ENCODE assay signal across 8 cellular contexts in the genomic region with DNA sequence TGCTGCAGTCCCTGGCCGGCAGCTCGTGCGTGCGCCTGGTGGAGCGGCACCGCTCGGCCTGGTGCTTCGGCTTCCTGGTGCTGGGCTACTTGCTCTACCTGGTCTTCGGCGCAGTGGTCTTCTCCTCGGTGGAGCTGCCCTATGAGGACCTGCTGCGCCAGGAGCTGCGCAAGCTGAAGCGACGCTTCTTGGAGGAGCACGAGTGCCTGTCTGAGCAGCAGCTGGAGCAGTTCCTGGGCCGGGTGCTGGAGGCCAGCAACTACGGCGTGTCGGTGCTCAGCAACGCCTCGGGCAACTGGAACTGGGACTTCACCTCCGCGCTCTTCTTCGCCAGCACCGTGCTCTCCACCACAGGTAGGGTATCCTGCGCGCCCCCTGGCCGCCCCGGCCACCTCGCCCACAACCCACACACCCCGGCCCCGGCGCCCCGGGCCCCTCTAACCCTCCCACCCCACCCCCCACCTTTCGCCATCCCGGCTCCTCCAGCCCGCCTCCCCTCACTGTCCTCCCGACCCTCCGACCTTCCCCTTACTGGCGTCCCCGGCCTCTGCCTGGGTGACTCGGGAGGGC. TPM values are rescaled to one million over a fixed set of nuclear protein-coding genes. Genes with fewer than 3 reads are reported as not detected.
A peak's percentile ranks its signal among the peaks of the same experiment; 100 is the strongest.
DNase-seq lines count a peak whose midpoint lies in the region; ATAC-seq, FAIRE-seq and TF ChIP-seq lines count a peak whose summit lies in the region.

No MANE protein-coding gene starts in this region.

- FAIRE-seq in GM12878 (lab: Jason Lieb, UNC), result no peak

- SMC1A ChIA-PET in GM12878 (lab: Charles Lee; ENCODE audit: uncharacterized antibody, unreplicated experiment), result interaction anchor here (0.8 to 2.1 kb wide), 9 partner anchors 10 to 166 kb away, joined by 3 to 18 read pairs (median 4); no protein-coding TSS in a partner anchor

- WGBS in GM12878 (ENCODE audit: insufficient coverage, insufficient replicate concordance, low lambda C conversion rate, missing lambda C conversion rate), result 1% methylated on average over 23 of the region's 43 CpGs
- WGBS in spleen, 5 donors, result 2 to 5% (median 3%) methylated on average over 32 to 43 of the region's 43 CpGs

- TF ChIP-seq RAD21 in GM12878 (IDR thresholded peaks at IDR 0.05; ENCODE audit: insufficient read depth, low read depth, low read length), result no peak

- peak overlapping the region; percentile 97 for H3K4me2 ChIP-seq in GM12878 (ENCODE audit: control insufficient read depth, insufficient read depth)

- in situ Hi-C loops in GM12878 (cut with MboI), result no loop called here

- peak overlapping the region; percentile 88 for H3K27ac ChIP-seq in C4-2B
- peak overlapping the region; percentile 73; the same call in 1 of the 2 replicates for H3K27ac ChIP-seq in HUES6 (ENCODE audit: low read depth, low read length)
- peak overlapping the region; percentile 76 for H3K27ac ChIP-seq in GM12878 (ENCODE audit: control insufficient read depth, insufficient read depth)
- peak overlapping the region in 2 of 8 donors; percentile 15 to 28 for H3K27ac ChIP-seq in spleen

- H3K27me3 ChIP-seq in HUES6 (ENCODE audit: control insufficient read depth, insufficient read depth, low read length) (peaks cover 49% of the 10 kb centered on the region), GM12878 (replicated peaks in 1 of 2; ENCODE audit: control insufficient read depth in 2 of 2, insufficient read depth in 2 of 2, low read length in 1 of 2) (no peaks in the 10 kb centered on the region), iPS-15b (ENCODE audit: control insufficient read depth, insufficient read depth, low read length) (peaks cover 12% of the 10 kb centered on the region), spleen (replicated peaks in 1 of 7) (peaks cover 0 to 70% (median 19%) of the 10 kb centered on the region in 7 donors)

- no peak for TF ChIP-seq EP300 in GM12878 (IDR thresholded peaks at IDR 0.05; ENCODE audit: borderline replicate concordance in 1 of 2, control insufficient read depth in 1 of 2, low read depth in 2 of 2, low read length in 2 of 2)

- H4K20me1 ChIP-seq in GM12878 (ENCODE audit: control insufficient read depth, insufficient read depth), result no peaks in the 10 kb centered on the region

- intact Hi-C loops in GM12878 (cut with micrococcal nuclease; ENCODE audit: unreplicated experiment), result loop anchor here (1.0 kb wide), 1 partner anchor 15 kb away; no protein-coding TSS in a partner anchor
- intact Hi-C loops in spleen (cut with DNase I; ENCODE audit: low total_unique reads), result no loop called here

- peak; percentile 19; the same call in 1 of the 2 replicates for TF ChIP-seq POLR2A in GM12878 (IDR thresholded peaks at IDR 0.05; ENCODE audit: low read depth, low read length)
- no peak for TF ChIP-seq POLR2A in spleen (IDR thresholded peaks at IDR 0.05)

- peaks cover 19% of the 10 kb centered on the region; the same call in 1 of the 2 replicates for H3K4me1 ChIP-seq in HUES6 (ENCODE audit: control insufficient read depth, insufficient read depth, low read length)
- H3K4me1 ChIP-seq in GM12878 (ENCODE audit: control insufficient read depth, insufficient read depth, low read length), result peaks cover 10% of the 10 kb centered on the region
- no peaks in the 10 kb centered on the region for H3K4me1 ChIP-seq in iPS-15b (ENCODE audit: control insufficient read depth, insufficient read depth, low read length)
- peaks cover 0 to 17% (median 8%) of the 10 kb centered on the region in 6 donors for H3K4me1 ChIP-seq in spleen

- TF ChIP-seq CTCF in C4-2B (conservative IDR thresholded peaks at IDR 0.05) (no peak), GM12878 (IDR thresholded peaks at IDR 0.05 in 2 of 3, conservative IDR thresholded peaks at IDR 0.05 in 1 of 3; ENCODE audit: control insufficient read depth in 2 of 3, extremely low read depth in 1 of 3, insufficient read depth in 1 of 3, low read depth in 3 of 3, low read length in 3 of 3) (no peak), spleen (IDR thresholded peaks at IDR 0.05 in 8 of 11, conservative IDR thresholded peaks at IDR 0.05 in 3 of 11) (no peak)

- DNase-seq in GM12878 (ENCODE audit: low read depth, low spot score) (no peak), spleen (no peak)
- DNase-seq in stimulated activated CD4-positive, alpha-beta T cell treated with anti-CD3 and anti-CD28 coated beads, Interleukin-1b, Interleukin-23, amount 100 ng/mL, for 48 hours, result no peak

- H3K9me3 ChIP-seq in HUES6 (ENCODE audit: control insufficient read depth, insufficient read depth, low read depth, low read length) (no peaks in the 10 kb centered on the region), GM12878 (replicated peaks; ENCODE audit: control insufficient read depth, insufficient read depth, low read length) (no peaks in the 10 kb centered on the region; the same call in 2 of the 3 replicates), iPS-15b (ENCODE audit: control insufficient read depth, insufficient read depth, low read length) (no peaks in the 10 kb centered on the region), spleen (no peaks in the 10 kb centered on the region)

- H3K9ac ChIP-seq in HUES6 (ENCODE audit: low read length), result peak overlapping the region; percentile 97
- H3K9ac ChIP-seq in GM12878 (ENCODE audit: control insufficient read depth, insufficient read depth, low read length), result peak overlapping the region; percentile 78
- no peak overlapping the region for H3K9ac ChIP-seq in iPS-15b (ENCODE audit: low read depth, low read length)

- no TSS peak for BruUV-seq in GM12878 (replicated peaks; lab: Mats Ljungman, UMichigan)

- H3K79me2 ChIP-seq in GM12878 (ENCODE audit: control insufficient read depth, insufficient read depth, low read length), result peaks cover 29% of the 10 kb centered on the region

- CTCF ChIA-PET in GM12878 (lab: Yijun Ruan, JAX), result interaction anchor here (0.6 to 2.0 kb wide), 3 partner anchors 13 to 465 kb away, joined by 3 to 6 read pairs (median 3); no protein-coding TSS in a partner anchor

- H2AFZ ChIP-seq in GM12878 (ENCODE audit: control insufficient read depth, low read depth, low read length), result peak overlapping the region; percentile 93

- H3K4me3 ChIP-seq in HUES6 (ENCODE audit: low read depth, low read length) (peak overlapping the region; percentile 100), GM12878 (peak overlapping the region; percentile 81), iPS-15b (ENCODE audit: low read depth, low read length) (peak overlapping the region; percentile 82), spleen (peak overlapping the region; percentile 8 to 61 (median 34))

- H3K36me3 ChIP-seq in HUES6 (ENCODE audit: control insufficient read depth, insufficient read depth, low read length), result peaks cover 13% of the 10 kb centered on the region; the same call in 1 of the 2 replicates
- H3K36me3 ChIP-seq in GM12878 (ENCODE audit: control insufficient read depth in 2 of 2, insufficient read depth in 2 of 2, low read length in 1 of 2), result no peaks in the 10 kb centered on the region
- H3K36me3 ChIP-seq in iPS-15b (ENCODE audit: control insufficient read depth, insufficient read depth, low read length), result no peaks in the 10 kb centered on the region
- no peaks in the 10 kb centered on the region for H3K36me3 ChIP-seq in spleen

- RAD21 ChIA-PET in GM12878 (lab: Charles Lee; ENCODE audit: unreplicated experiment), result interaction anchor here (0.6 to 2.1 kb wide), 6 partner anchors 14 to 173 kb away, joined by 3 to 11 read pairs (median 6); no protein-coding TSS in a partner anchor

- POLR2A ChIA-PET in GM12878 (lab: Charles Lee), result interaction anchor here (1.0 to 2.6 kb wide), 6 partner anchors 14 to 61 kb away, joined by 3 to 27 read pairs (median 4); no protein-coding TSS in a partner anchor

- ATAC-seq in GM19023 (IDR thresholded peaks at IDR 0.05; ENCODE audit: unreplicated experiment) (peak; percentile 37), GM12878 (peak; percentile 49), GM21423 (IDR thresholded peaks at IDR 0.05; ENCODE audit: unreplicated experiment) (no peak)

TF ChIP-seq in GM12878, 131 proteins besides CTCF, POLR2A, EP300 and RAD21 (continues in another document):
- TF ChIP-seq NR2C2 (IDR thresholded peaks at IDR 0.05; ENCODE audit: borderline replicate concordance, control insufficient read depth, insufficient read length, low read depth) (no peak), ZNF217 (IDR thresholded peaks at IDR 0.05) (no peak)

RNA-seq across cellular contexts. Expression of gene KCNK1, which starts 0.4 kb away (rescaled TPM):
- total RNA-seq in GM12878 (2013; cell fraction: nucleolus; rRNA removed), result 81.2 and 85.6 TPM in 2 replicates
- total RNA-seq in GM12878 (2014; rRNA removed), result 14.2 and 15.0 TPM in 2 replicates
- total RNA-seq in GM12878 (2014; rRNA removed; fragmentation: Illumina TruSeq; extraction: Trizol), result 12.4 and 13.0 TPM in 2 replicates
- total RNA-seq in GM12878 (2021), result 17.0 and 18.6 TPM in 2 replicates
- polyA plus RNA-seq in GM12878 (2011; ENCODE audit: low read depth), result 4.1 TPM
- polyA plus RNA-seq in GM12878 (2011; rRNA removed), result 27.6 and 28.4 TPM in 2 replicates
- polyA plus RNA-seq in GM12878 (2011; cell fraction: cytosol; rRNA removed), result 26.5 and 28.7 TPM in 2 replicates
- polyA plus RNA-seq in GM12878 (2011; cell fraction: nucleus; rRNA removed), result 20.3 and 25.4 TPM in 2 replicates
- polyA plus RNA-seq in GM12878 (2012), result 6.8 and 10.7 TPM in 2 replicates
- polyA plus RNA-seq in GM12878 (2014; fragmentation: Illumina TruSeq; extraction: Trizol), result 10.6 and 12.3 TPM in 2 replicates
- 10 to 100 TPM in 1 of 2 experiments, 1 to 10 TPM in 1; 9.4 to 14.6 TPM for polyA plus RNA-seq in GM12878 (2014; fragmentation: Nextera tagmentation; extraction: Ambion mirVana)
- 14.3 and 16.0 TPM in 2 replicates for polyA plus RNA-seq in GM12878 (2014; rRNA removed)
- 10 to 100 TPM; 15.6 to 18.6 TPM for polyA plus RNA-seq in GM12878 (2016; fragmentation: Nextera tagmentation; extraction: Ambion mirVana)
- 36.1 and 43.6 TPM in 2 replicates for polyA minus RNA-seq in GM12878 (2011; rRNA and poly(A)+ RNA removed)
- polyA minus RNA-seq in GM12878 (2011; cell fraction: cytosol; rRNA and poly(A)+ RNA removed), result 18.0 and 18.2 TPM in 2 replicates
- 15.6 and 29.0 TPM in 2 replicates for polyA minus RNA-seq in GM12878 (2011; cell fraction: nucleus; rRNA and poly(A)+ RNA removed)
- total RNA-seq in spleen, result 1 to 10 TPM in 5 of 7 donors, under 1 TPM in 2; 0.34 to 2.9 (median 1.3) TPM
- 1 to 10 TPM in 1 of 3 donors, under 1 TPM in 2; 0.15 to 2.7 (median 0.64) TPM for polyA plus RNA-seq in spleen

Comparison
In these comparisons a context has a peak if more than half of its experiments do, and no peak if none do; other contexts are left out.
1. H3K4me3 ChIP-seq: peak in every context shown above with its lines; median percentile 100 in HUES6; 82 in iPS-15b; 81 in GM12878; 34 in spleen.